In genomic region chr16:27168790-27169189, GRCh38 we compare ENCODE assay signal across 13 cellular contexts.
"Had no signal": no experiment of that assay in that cellular context is flagged by ENCODE, and none has a peak within 500 bp of the region (broad histone marks: within the 10 kb centered on the region; RNA-seq: fewer than 3 reads in every experiment).

No MANE protein-coding gene starts in this region.

- H3K36me3 ChIP-seq: suprapubic skin had no signal

- H3K4me3 ChIP-seq: suprapubic skin had no signal

- H3K27ac ChIP-seq: suprapubic skin had no signal

- FAIRE-seq: frontal cortex had no signal

- H3K4me1 ChIP-seq: suprapubic skin had no signal

- H3K4me3 Mint-ChIP-seq: activated B cell treated with CpG ODN at 0.5 μM for 24 hours; dendritic cell treated with granulocyte-macrophage colony-stimulating factor and Interleukin-4, amounts not matched to agents 40 ng/mL and 50 ng/mL, for 4 days; nephron; type B pancreatic cell had no signal

- H3K9me3 ChIP-seq: suprapubic skin had no signal

- H3K9me3 Mint-ChIP-seq: activated B cell treated with CpG ODN at 0.5 μM for 24 hours; activated T-helper 17 cell treated with anti-CD3 and anti-CD28 coated beads, Interleukin-2, amount 50 U/mL, for 72 hours; nephron; type B pancreatic cell had no signal

- H3K27me3 Mint-ChIP-seq: activated B cell treated with CpG ODN at 0.5 μM for 24 hours; activated naive CD8-positive, alpha-beta T cell; activated T-helper 17 cell treated with anti-CD3 and anti-CD28 coated beads, Interleukin-2, amount 50 U/mL, for 72 hours had no signal

- DNase-seq: activated B cell treated with CpG ODN at 0.5 μM for 24 hours, anterior cingulate cortex, nucleus accumbens, posterior cingulate gyrus, retina had no signal

- H3K36me3 Mint-ChIP-seq: immature natural killer cell, type B pancreatic cell had no signal

- H3K27me3 ChIP-seq: suprapubic skin had no signal

- H3K27ac Mint-ChIP-seq: activated B cell treated with CpG ODN at 0.5 μM for 24 hours; dendritic cell treated with granulocyte-macrophage colony-stimulating factor and Interleukin-4, amounts not matched to agents 40 ng/mL and 50 ng/mL, for 4 days; nephron; type B pancreatic cell had no signal
